In genomic region chr4:152024881-152025280, GRCh38 we compare ENCODE assay signal across 18 cellular contexts.
"Had no signal": no experiment of that assay in that cellular context is flagged by ENCODE, and none has a peak within 500 bp of the region (broad histone marks: within the 10 kb centered on the region; RNA-seq: fewer than 3 reads in every experiment).

No MANE protein-coding gene starts in this region.

- H3K4me1 ChIP-seq: esophagus squamous epithelium had no signal

- H3K9me3 ChIP-seq: esophagus squamous epithelium, left ventricle myocardium inferior had no signal

- H3K27ac Mint-ChIP-seq: activated naive CD8-positive, alpha-beta T cell; brain; memory B cell; natural killer cell treated with Interleukin-12 subunit alpha and Interleukin-12 subunit beta and Interleukin-15 and Interleukin-18, amount 100 ng/mL, for 72 hours; stimulated activated naive CD8-positive, alpha-beta T cell treated with anti-CD3 and anti-CD28 coated beads, Interleukin-15, Interleukin-2, amounts not matched to agents 100 ng/mL and 50 ng/mL, for 24 hours; type B pancreatic cell had no signal

- DNase-seq: activated CD4-positive, alpha-beta T cell treated with anti-CD3 and anti-CD28 coated beads, Interleukin-2, amount 50 U/mL, for 4 hours; activated CD4-positive, CD25-positive, alpha-beta regulatory T cell; activated effector memory CD4-positive, alpha-beta T cell treated with Interleukin-2 at 50 U/mL for 16 hours; activated T-cell treated with anti-CD3 and anti-CD28 coated beads, Interleukin-2, amount 50 U/mL, for 4 hours; esophagus squamous epithelium; kidney; left ventricle myocardium inferior; stimulated activated CD4-positive, alpha-beta T cell treated with anti-CD3 and anti-CD28 coated beads, Interleukin-15, amount 100 ng/mL, for 24 hours; stimulated activated CD4-positive, alpha-beta T cell treated with anti-CD3 and anti-CD28 coated beads, Interleukin-4, amount 100 ng/mL, for 4 hours; stimulated activated CD8-positive, alpha-beta memory T cell treated with anti-CD3 and anti-CD28 coated beads, Interleukin-4, amount 100 ng/mL, for 48 hours had no signal

- H3K9me3 Mint-ChIP-seq: central memory CD8-positive, alpha-beta T cell; memory B cell; natural killer cell treated with Interleukin-12 subunit alpha and Interleukin-12 subunit beta and Interleukin-15 and Interleukin-18, amount 100 ng/mL, for 72 hours had no signal

- H3K27ac ChIP-seq: coronary artery, esophagus squamous epithelium, left ventricle myocardium inferior had no signal

- H3K27me3 ChIP-seq: esophagus squamous epithelium had no signal

- H3K4me3 ChIP-seq: coronary artery, esophagus squamous epithelium, left ventricle myocardium inferior had no signal

- H3K4me3 Mint-ChIP-seq: activated naive CD8-positive, alpha-beta T cell; activated T-cell treated with anti-CD3 and anti-CD28 coated beads, Interleukin-2, amount 50 U/mL, for 4 hours; brain; central memory CD8-positive, alpha-beta T cell; memory B cell; natural killer cell treated with Interleukin-12 subunit alpha and Interleukin-12 subunit beta and Interleukin-15 and Interleukin-18, amount 100 ng/mL, for 72 hours; stimulated activated naive CD8-positive, alpha-beta T cell treated with anti-CD3 and anti-CD28 coated beads, Interleukin-15, Interleukin-2, amounts not matched to agents 100 ng/mL and 50 ng/mL, for 24 hours; type B pancreatic cell had no signal

- ATAC-seq: activated T-cell treated with anti-CD3 and anti-CD28 coated beads, Interleukin-2, amount 50 U/mL, for 4 hours; natural killer cell treated with Interleukin-12 subunit alpha and Interleukin-12 subunit beta and Interleukin-15 and Interleukin-18, amount 100 ng/mL, for 72 hours had no signal

- H3K36me3 Mint-ChIP-seq: activated naive CD8-positive, alpha-beta T cell; brain; memory B cell; natural killer cell treated with Interleukin-12 subunit alpha and Interleukin-12 subunit beta and Interleukin-15 and Interleukin-18, amount 100 ng/mL, for 72 hours; type B pancreatic cell had no signal

- H3K27me3 Mint-ChIP-seq: activated naive CD8-positive, alpha-beta T cell; brain; central memory CD8-positive, alpha-beta T cell; natural killer cell treated with Interleukin-12 subunit alpha and Interleukin-12 subunit beta and Interleukin-15 and Interleukin-18, amount 100 ng/mL, for 72 hours; stimulated activated naive CD8-positive, alpha-beta T cell treated with anti-CD3 and anti-CD28 coated beads, Interleukin-15, Interleukin-2, amounts not matched to agents 100 ng/mL and 50 ng/mL, for 24 hours; type B pancreatic cell had no signal

- H3K36me3 ChIP-seq: esophagus squamous epithelium, left ventricle myocardium inferior had no signal

- H3K4me1 Mint-ChIP-seq: central memory CD8-positive, alpha-beta T cell; memory B cell had no signal
